ENCODE assay signal across 8 cellular contexts in the genomic region with DNA sequence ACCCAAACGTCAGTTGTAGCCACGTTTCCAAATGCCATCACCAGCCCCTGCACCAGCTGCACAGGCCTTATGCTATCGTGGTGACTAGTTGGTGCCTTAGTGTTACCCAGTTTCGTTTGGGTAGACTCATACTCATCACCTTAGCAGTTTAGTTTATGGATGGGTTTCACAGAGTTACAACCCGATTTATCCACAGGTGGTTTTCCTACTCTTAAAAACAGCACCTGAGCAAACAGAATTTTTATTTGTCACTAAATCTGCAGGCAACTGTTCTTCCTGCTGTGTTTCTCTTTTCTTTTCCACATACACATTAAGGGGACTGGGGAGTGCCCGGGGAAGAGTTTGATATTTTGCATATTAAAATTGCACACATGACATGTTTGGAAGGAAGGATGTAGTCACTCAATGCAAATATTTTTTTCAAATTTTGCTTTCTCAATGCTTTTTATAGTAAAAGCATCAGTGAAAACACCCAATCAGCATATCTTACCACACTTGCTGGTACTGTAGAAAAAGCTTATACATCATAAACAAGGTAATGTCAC. TPM values are rescaled to one million over a fixed set of nuclear protein-coding genes. Genes with fewer than 3 reads are reported as not detected.
DNase-seq lines count a peak whose midpoint lies in the region; ATAC-seq and TF ChIP-seq lines count a peak whose summit lies in the region.
"Had no signal": no experiment of that assay in that cellular context is flagged by ENCODE, and none has a peak within 500 bp of the region (broad histone marks: within the 10 kb centered on the region; RNA-seq: fewer than 3 reads in every experiment).

No MANE protein-coding gene starts in this region.

- H3K79me2 ChIP-seq in KMS-11 (ENCODE audit: insufficient read depth, low read depth), result no peaks in the 10 kb centered on the region

- H3K27me3 ChIP-seq in KMS-11 (ENCODE audit: insufficient read depth, low read depth) (no peaks in the 10 kb centered on the region), SJCRH30 (no peaks in the 10 kb centered on the region), WERI-Rb-1 (ENCODE audit: insufficient read depth, low read depth, severe bottlenecking) (no peaks in the 10 kb centered on the region)

- peak overlapping the region; percentile 96 for H3K27ac ChIP-seq in KMS-11
- H3K27ac ChIP-seq in SJCRH30, result no peak overlapping the region
- H3K27ac ChIP-seq in WERI-Rb-1, result no peak overlapping the region
- H3K27ac ChIP-seq: coronary artery had no signal

- H3K27me3 Mint-ChIP-seq in effector memory CD8-positive, alpha-beta T cell, result no peaks in the 10 kb centered on the region

- H3K4me3 ChIP-seq in KMS-11 (IDR thresholded peaks at IDR 0.05; ENCODE audit: insufficient read depth, low read depth, low read length) (no peak overlapping the region), SJCRH30 (no peak overlapping the region), WERI-Rb-1 (ENCODE audit: low read depth, low read length) (no peak overlapping the region)
- H3K4me3 ChIP-seq: coronary artery had no signal

- H3K27ac Mint-ChIP-seq in effector memory CD8-positive, alpha-beta T cell, result peak overlapping the region; percentile 49 to 82

- no peak for DNase-seq in effector memory CD8-positive, alpha-beta T cell
- DNase-seq in SJCRH30 (no peak), WERI-Rb-1 (no peak)

- ATAC-seq in GM18867 (IDR thresholded peaks at IDR 0.05; ENCODE audit: unreplicated experiment) (peak; percentile 54), GM21576 (IDR thresholded peaks at IDR 0.05; ENCODE audit: unreplicated experiment) (peak; percentile 35), HG02884 (IDR thresholded peaks at IDR 0.05; ENCODE audit: unreplicated experiment) (no peak)
- ATAC-seq in effector memory CD8-positive, alpha-beta T cell (replicated peaks), result no peak

- H3K36me3 ChIP-seq in KMS-11 (ENCODE audit: insufficient read depth) (no peaks in the 10 kb centered on the region; the same call in 1 of the 2 replicates), SJCRH30 (peaks cover 81% of the 10 kb centered on the region), WERI-Rb-1 (peaks cover 6% of the 10 kb centered on the region)

- H3K4me3 Mint-ChIP-seq in effector memory CD8-positive, alpha-beta T cell, result no peak overlapping the region

- H4K20me1 ChIP-seq in KMS-11 (ENCODE audit: insufficient read depth), result no peaks in the 10 kb centered on the region

- H3K4me1 ChIP-seq in KMS-11 (ENCODE audit: low read depth, poor library complexity, severe bottlenecking) (peaks cover 58% of the 10 kb centered on the region), SJCRH30 (no peaks in the 10 kb centered on the region)

- H3K36me3 Mint-ChIP-seq in effector memory CD8-positive, alpha-beta T cell (ENCODE audit: insufficient read depth), result peaks cover 19% of the 10 kb centered on the region

- H3K4me2 ChIP-seq in KMS-11, result peak overlapping the region; percentile 97

- TF ChIP-seq CTCF in KMS-11 (conservative IDR thresholded peaks at IDR 0.05; ENCODE audit: low read depth, low read length) (no peak), WERI-Rb-1 (IDR thresholded peaks at IDR 0.05; ENCODE audit: low read depth, low read length) (no peak)

- no peaks in the 10 kb centered on the region for H3K9me3 Mint-ChIP-seq in effector memory CD8-positive, alpha-beta T cell

- peak overlapping the region; percentile 69 for H3K9ac ChIP-seq in KMS-11

- H3K4me1 Mint-ChIP-seq in effector memory CD8-positive, alpha-beta T cell (ENCODE audit: low read depth in 2 of 2), result peaks cover 5 to 8% of the 10 kb centered on the region in 2 donors

- H3K9me3 ChIP-seq in SJCRH30 (replicated peaks) (no peaks in the 10 kb centered on the region), WERI-Rb-1 (ENCODE audit: severe bottlenecking) (no peaks in the 10 kb centered on the region)

- no peak overlapping the region for H2AFZ ChIP-seq in KMS-11 (ENCODE audit: low read depth)

RNA-seq across cellular contexts. Expression of gene PDSS1, which starts 41.7 kb away (rescaled TPM):
- 31.8 and 33.2 TPM in 2 replicates for total RNA-seq in SJCRH30 (2014; rRNA removed; shearing (Covaris generic))

Comparison
In these comparisons a context has a peak if more than half of its experiments do, and no peak if none do; other contexts are left out.
1. ATAC-seq: peak in GM18867 (single experiment) and GM21576 (single experiment); none in effector memory CD8-positive, alpha-beta T cell (single experiment) and HG02884 (single experiment).